In the genomic region with DNA sequence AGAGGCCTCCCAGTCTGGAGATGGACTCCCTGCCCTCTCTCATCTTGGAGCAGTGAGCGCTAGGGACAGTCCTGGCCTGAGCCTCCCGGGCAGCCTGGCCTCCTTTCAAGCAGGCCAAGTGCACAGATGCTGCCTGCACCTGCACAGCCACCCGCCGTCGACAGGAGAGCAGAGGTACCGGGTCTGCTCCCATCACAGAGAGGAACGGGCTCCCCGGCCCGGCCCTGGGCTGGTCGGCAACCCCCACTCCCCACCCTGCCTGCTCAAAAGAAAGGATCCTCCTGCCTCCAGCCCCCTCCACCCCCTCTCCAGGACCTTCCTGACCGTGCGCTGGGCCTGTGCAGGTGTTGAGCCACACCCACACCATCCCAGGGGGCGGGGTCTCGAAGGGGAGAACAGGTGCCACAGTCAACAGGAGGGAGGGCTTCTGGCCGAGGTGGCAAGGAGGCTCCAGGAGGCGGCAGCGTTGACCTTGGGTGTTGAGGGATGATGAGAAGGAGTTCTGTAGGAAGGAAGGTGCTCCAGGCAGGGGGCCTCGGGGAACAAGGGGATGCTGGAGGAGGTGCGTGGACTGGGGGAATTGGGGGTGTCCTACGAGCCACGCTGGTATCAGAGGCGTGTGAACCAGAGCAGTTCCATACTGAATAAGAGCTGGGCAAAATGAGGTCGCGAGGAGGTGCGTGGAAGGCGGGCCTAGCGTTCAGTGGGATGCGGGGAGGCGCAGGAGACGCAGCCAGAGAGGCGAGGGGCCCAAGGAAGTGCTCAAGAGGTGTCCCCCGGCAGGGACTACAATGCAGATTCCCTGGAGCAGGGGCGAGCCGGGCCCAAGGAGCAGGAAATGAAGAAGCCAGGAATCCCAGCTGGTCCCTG, we compare ENCODE assay signal across 8 cellular contexts. TPM values are rescaled to one million over a fixed set of nuclear protein-coding genes. Genes with fewer than 3 reads are reported as not detected.
DNase-seq lines count a peak whose midpoint lies in the region; ATAC-seq, FAIRE-seq and TF ChIP-seq lines count a peak whose summit lies in the region.

No MANE protein-coding gene starts in this region.

- no peak for TF ChIP-seq RAD21 in SK-N-SH (IDR thresholded peaks at IDR 0.05; ENCODE audit: low read length)

- TF ChIP-seq CTCF in SK-N-SH (IDR thresholded peaks at IDR 0.05) (no peak), colonic mucosa (IDR thresholded peaks at IDR 0.05) (no peak), pancreas (IDR thresholded peaks at IDR 0.05) (no peak), GM13977 (IDR thresholded peaks at IDR 0.05; ENCODE audit: extremely low read depth, insufficient read depth, missing control alignments) (no peak)

- no peak for DNase-seq in SK-N-SH
- peak; percentile 58 for DNase-seq in NCI-H345 treated with DMSO at 0.1 percent for 48 hours (lab: John Stamatoyannopoulos, UW; ENCODE audit: unreplicated experiment)
- peak; percentile 88 for DNase-seq in colonic mucosa
- peak in 5 of 6 donors; percentile 64 to 90 (median 77) for DNase-seq in pancreas
- DNase-seq in RCC 7860 (ENCODE audit: low spot score): no peak
- no peak for DNase-seq in activated CD8-positive, alpha-beta memory T cell treated with anti-CD3 and anti-CD28 coated beads for 24 hours
- DNase-seq in GM13977 (ENCODE audit: low spot score): no peak

- CTCF ChIA-PET in SK-N-SH (lab: Yijun Ruan, JAX): interaction anchor here (0.9 to 6.5 kb wide), 3 partner anchors 229 to 434 kb away, joined by 4 to 82 read pairs (median 67); a partner anchor contains a TSS

- H3K36me3 ChIP-seq in SK-N-SH (replicated peaks in 1 of 2; ENCODE audit: control insufficient read depth in 1 of 2, insufficient read depth in 2 of 2, low read length in 1 of 2) (no peaks in the 10 kb centered on the region), colonic mucosa (no peaks in the 10 kb centered on the region), pancreas (no peaks in the 10 kb centered on the region)

- POLR2A ChIA-PET in SK-N-SH (lab: Yijun Ruan, JAX): interaction anchor here (1.2 kb wide), 1 partner anchor 359 kb away, joined by 3 read pairs; a partner anchor contains a TSS

- H3K9me2 ChIP-seq in SK-N-SH: no peaks in the 10 kb centered on the region

- in situ Hi-C loops in GM13977 (cut with MboI; ENCODE audit: low pct_unique_long_range_greater_than_20kb, low sequenced_read_pairs, unreplicated experiment): no loop called here

- H3K9ac ChIP-seq in SK-N-SH: no peak overlapping the region
- H3K9ac ChIP-seq in colonic mucosa (ENCODE audit: low read depth in 2 of 2, low read length in 2 of 2): no peak overlapping the region

- no peak for ATAC-seq in SK-N-SH treated with all-trans-retinoic acid at 6 μM for 48 hours
- peak; percentile 9 to 54 (median 16) for ATAC-seq in pancreas

- H3K4me1 ChIP-seq in SK-N-SH (ENCODE audit: control insufficient read depth in 1 of 2, insufficient read depth in 2 of 2, low read depth in 1 of 2, low read length in 1 of 2) (peaks cover 0 to 27% of the 10 kb centered on the region in 2 experiments; a peak in 1 of 4 replicates), colonic mucosa (peaks cover 8% of the 10 kb centered on the region), pancreas (peaks cover 0 to 7% (median 4%) of the 10 kb centered on the region in 3 donors)

- H3K79me2 ChIP-seq in SK-N-SH (ENCODE audit: insufficient read depth): no peaks in the 10 kb centered on the region

- 50% methylated on average over 24 of the region's 34 CpGs for WGBS in SK-N-SH (ENCODE audit: low lambda C conversion rate)
- 4 to 9% methylated on average over 31 to 34 of the region's 34 CpGs for whole genome bisulfite sequencing in pancreas, 2 donors

- H3K9me3 ChIP-seq in SK-N-SH (no peaks in the 10 kb centered on the region), colonic mucosa (no peaks in the 10 kb centered on the region), pancreas (no peaks in the 10 kb centered on the region)

- 0 out of 2 replicates have a peak, but pooled peaks cover 7% of the 10 kb centered on the region for H4K20me1 ChIP-seq in SK-N-SH (ENCODE audit: insufficient read depth)

- no peaks in the 10 kb centered on the region for H3F3A ChIP-seq in SK-N-SH (replicated peaks; ENCODE audit: insufficient read depth)

- no peak for TF ChIP-seq EP300 in SK-N-SH (IDR thresholded peaks at IDR 0.05; ENCODE audit: borderline replicate concordance in 1 of 2, low read depth in 1 of 2, low read length in 1 of 2)

- H3K4me3 ChIP-seq in SK-N-SH (ENCODE audit: low read depth in 2 of 2, low read length in 1 of 2) (peak overlapping the region in 1 of 2 experiments; percentile 21; a peak in 1 of 4 replicates), colonic mucosa (peak overlapping the region; percentile 20), pancreas (peak overlapping the region in 2 of 4 donors; percentile 17 to 39)

- FAIRE-seq in pancreas (lab: Jason Lieb, UNC): no peak
- no peak for FAIRE-seq in RCC 7860 (lab: Jason Lieb, UNC)

- H2AFZ ChIP-seq in SK-N-SH (ENCODE audit: low read depth): no peak overlapping the region

- peak overlapping the region; percentile 52; the same call in 1 of the 2 replicates for H3K4me2 ChIP-seq in SK-N-SH

- no peak overlapping the region for H3K27ac ChIP-seq in SK-N-SH (ENCODE audit: low read depth in 2 of 2, low read length in 1 of 2)
- no peak overlapping the region for H3K27ac ChIP-seq in colonic mucosa
- H3K27ac ChIP-seq in pancreas: no peak overlapping the region

- intact Hi-C loops in colonic mucosa (cut with DNase I): no loop called here
- intact Hi-C loops in pancreas (cut with DNase I): loop anchor here in 1 of 3 donors (10.0 kb wide), 1 partner anchor 356 kb away; a partner anchor contains a TSS

- H3K27me3 ChIP-seq in SK-N-SH (ENCODE audit: insufficient read depth) (peaks cover 24% of the 10 kb centered on the region; the same call in 1 of the 2 replicates), colonic mucosa (peaks cover 24% of the 10 kb centered on the region), pancreas (peaks cover 0 to 5% (median 0%) of the 10 kb centered on the region in 4 donors)

TF ChIP-seq in SK-N-SH, 30 proteins besides CTCF, POLR2A, EP300 and RAD21:
- no peak for TF ChIP-seq YY1 (IDR thresholded peaks at IDR 0.05; ENCODE audit: low read depth)
- TF ChIP-seq, protein P1, sequence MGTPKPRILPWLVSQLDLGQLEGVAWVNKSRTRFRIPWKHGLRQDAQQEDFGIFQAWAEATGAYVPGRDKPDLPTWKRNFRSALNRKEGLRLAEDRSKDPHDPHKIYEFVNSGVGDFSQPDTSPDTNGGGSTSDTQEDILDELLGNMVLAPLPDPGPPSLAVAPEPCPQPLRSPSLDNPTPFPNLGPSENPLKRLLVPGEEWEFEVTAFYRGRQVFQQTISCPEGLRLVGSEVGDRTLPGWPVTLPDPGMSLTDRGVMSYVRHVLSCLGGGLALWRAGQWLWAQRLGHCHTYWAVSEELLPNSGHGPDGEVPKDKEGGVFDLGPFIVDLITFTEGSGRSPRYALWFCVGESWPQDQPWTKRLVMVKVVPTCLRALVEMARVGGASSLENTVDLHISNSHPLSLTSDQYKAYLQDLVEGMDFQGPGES (IDR thresholded peaks at IDR 0.05; ENCODE audit: low read depth, low read length): no peak
- TF ChIP-seq GATA2 (CRISPR knock-in tag; IDR thresholded peaks at IDR 0.05): no peak
- TF ChIP-seq, protein P2, sequence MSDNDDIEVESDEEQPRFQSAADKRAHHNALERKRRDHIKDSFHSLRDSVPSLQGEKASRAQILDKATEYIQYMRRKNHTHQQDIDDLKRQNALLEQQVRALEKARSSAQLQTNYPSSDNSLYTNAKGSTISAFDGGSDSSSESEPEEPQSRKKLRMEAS (IDR thresholded peaks at IDR 0.05; ENCODE audit: low read depth): no peak
TF ChIP-seq in SK-N-SH: peak in this region for 0.

TF ChIP-seq in SK-N-SH treated with all-trans-retinoic acid at 6 μM for 48 hours, 23 proteins besides CTCF, POLR2A, EP300 and RAD21 (continues in another document):
- TF ChIP-seq OSR1 (CRISPR knock-in tag; IDR thresholded peaks at IDR 0.05) (no peak), PPARA (CRISPR knock-in tag; IDR thresholded peaks at IDR 0.05; ENCODE audit: borderline replicate concordance) (no peak), ZFP30 (CRISPR knock-in tag; IDR thresholded peaks at IDR 0.05) (no peak), ZNF70 (CRISPR knock-in tag; IDR thresholded peaks at IDR 0.05) (no peak), GLIS3 (CRISPR knock-in tag; IDR thresholded peaks at IDR 0.05) (no peak)
- TF ChIP-seq, protein P3, sequence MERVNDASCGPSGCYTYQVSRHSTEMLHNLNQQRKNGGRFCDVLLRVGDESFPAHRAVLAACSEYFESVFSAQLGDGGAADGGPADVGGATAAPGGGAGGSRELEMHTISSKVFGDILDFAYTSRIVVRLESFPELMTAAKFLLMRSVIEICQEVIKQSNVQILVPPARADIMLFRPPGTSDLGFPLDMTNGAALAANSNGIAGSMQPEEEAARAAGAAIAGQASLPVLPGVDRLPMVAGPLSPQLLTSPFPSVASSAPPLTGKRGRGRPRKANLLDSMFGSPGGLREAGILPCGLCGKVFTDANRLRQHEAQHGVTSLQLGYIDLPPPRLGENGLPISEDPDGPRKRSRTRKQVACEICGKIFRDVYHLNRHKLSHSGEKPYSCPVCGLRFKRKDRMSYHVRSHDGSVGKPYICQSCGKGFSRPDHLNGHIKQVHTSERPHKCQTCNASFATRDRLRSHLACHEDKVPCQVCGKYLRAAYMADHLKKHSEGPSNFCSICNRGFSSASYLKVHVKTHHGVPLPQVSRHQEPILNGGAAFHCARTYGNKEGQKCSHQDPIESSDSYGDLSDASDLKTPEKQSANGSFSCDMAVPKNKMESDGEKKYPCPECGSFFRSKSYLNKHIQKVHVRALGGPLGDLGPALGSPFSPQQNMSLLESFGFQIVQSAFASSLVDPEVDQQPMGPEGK (CRISPR knock-in tag; IDR thresholded peaks at IDR 0.05; ENCODE audit: borderline replicate concordance): no peak

RNA-seq across cellular contexts. Expression of a gene that starts 1.0 kb away (rescaled TPM):
- polyA plus RNA-seq in SK-N-SH (2012; rRNA removed): 0.03 and 0.08 TPM in 2 replicates
- polyA plus RNA-seq in SK-N-SH (2012; cell fraction: cytosol; rRNA removed): 0.03 and 0.04 TPM in 2 replicates
- 0.07 and 0.23 TPM in 2 replicates for polyA plus RNA-seq in SK-N-SH (2012; cell fraction: nucleus; rRNA removed)
- not detected for total RNA-seq in colonic mucosa
- total RNA-seq in pancreas: 1 to 10 TPM in 3 of 6 donors, under 1 TPM in 2, not detected in 1; 0.09 to 2.5 (median 1.1) TPM
- polyA plus RNA-seq in pancreas: 1 to 10 TPM in 1 of 2 donors, not detected in 1; 1.8 TPM

RNA-seq across cellular contexts. Expression of a gene that starts 29.8 kb away (rescaled TPM):
- polyA plus RNA-seq in SK-N-SH (2012; rRNA removed) (0.07 and 0.16 TPM in 2 replicates), pancreas (100 to 1,000 TPM in 1 of 2 donors, 1 to 10 TPM in 1; 3.8 to 131 TPM)
- polyA plus RNA-seq in SK-N-SH (2012; cell fraction: cytosol; rRNA removed): 0.04 TPM in 1 of 2 replicates, not detected in the other
- 1.5 and 2.3 TPM in 2 replicates for polyA plus RNA-seq in SK-N-SH (2012; cell fraction: nucleus; rRNA removed)
- total RNA-seq in colonic mucosa (1 to 10 TPM in 1 of 2 donors, not detected in 1; 1.3 TPM), pancreas (10 to 100 TPM in 4 of 6 donors, 1 to 10 TPM in 1, under 1 TPM in 1; 0.37 to 49.7 (median 39.0) TPM)

RNA-seq across cellular contexts. Expression of a gene that starts 46.9 kb away (rescaled TPM):
- polyA plus RNA-seq in SK-N-SH (2012; rRNA removed): 6.2 and 10.8 TPM in 2 replicates
- polyA plus RNA-seq in SK-N-SH (2012; cell fraction: cytosol; rRNA removed): 3.4 and 4.1 TPM in 2 replicates
- 8.1 and 10.9 TPM in 2 replicates for polyA plus RNA-seq in SK-N-SH (2012; cell fraction: nucleus; rRNA removed)
- total RNA-seq in colonic mucosa: 1 to 10 TPM; 3.9 to 6.4 TPM
- 10 to 100 TPM in 1 of 6 donors, 1 to 10 TPM in 5; 4.9 to 10.3 (median 6.3) TPM for total RNA-seq in pancreas
- polyA plus RNA-seq in pancreas: 1 to 10 TPM; 1.2 to 3.3 TPM

Comparison
In these comparisons a context has a peak if more than half of its experiments do, and no peak if none do; other contexts are left out.
1. DNase-seq: peak in NCI-H345 treated with DMSO at 0.1 percent for 48 hours (single experiment), colonic mucosa (single experiment) and pancreas (5 of 6); none in SK-N-SH (single experiment), RCC 7860 (single experiment), activated CD8-positive, alpha-beta memory T cell treated with anti-CD3 and anti-CD28 coated beads for 24 hours (single experiment) and GM13977 (single experiment).